9 cellular contexts compared by ENCODE assay signal in the genomic region with DNA sequence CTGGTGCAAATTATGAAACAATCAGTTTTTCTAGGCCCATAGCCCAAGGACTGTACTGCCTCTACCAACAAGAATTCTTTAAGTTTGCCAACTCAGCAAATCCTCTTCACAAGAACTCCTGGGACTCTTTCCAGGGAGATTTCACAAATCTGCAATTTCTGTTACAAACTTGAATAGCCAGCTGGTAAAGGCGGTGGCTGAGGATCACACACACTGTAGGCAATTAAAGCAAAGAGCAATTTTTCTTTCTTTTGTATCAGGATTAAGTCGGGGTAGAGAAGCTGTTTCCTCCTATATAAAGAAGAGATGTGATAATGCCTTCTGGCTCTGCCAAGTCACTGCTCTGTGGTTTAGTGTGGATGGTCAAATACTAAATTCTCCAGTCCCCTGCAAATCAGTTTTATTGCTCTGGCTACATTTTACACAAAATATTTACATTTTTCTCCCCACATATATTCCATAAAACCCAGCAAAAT. TPM values are rescaled to one million over a fixed set of nuclear protein-coding genes. Genes with fewer than 3 reads are reported as not detected.
DNase-seq lines count a peak whose midpoint lies in the region; ATAC-seq, FAIRE-seq and TF ChIP-seq lines count a peak whose summit lies in the region.
"Had no signal": no experiment of that assay in that cellular context is flagged by ENCODE, and none has a peak within 500 bp of the region (broad histone marks: within the 10 kb centered on the region; RNA-seq: fewer than 3 reads in every experiment).

No MANE protein-coding gene starts in this region.

- no peaks in the 10 kb centered on the region for H3K27me3 Mint-ChIP-seq in stimulated activated naive CD8-positive, alpha-beta T cell treated with anti-CD3 and anti-CD28 coated beads, Interleukin-15, Interleukin-2, amounts not matched to agents 100 ng/mL and 50 ng/mL, for 24 hours
- no peaks in the 10 kb centered on the region for H3K27me3 Mint-ChIP-seq in activated CD4-positive, alpha-beta memory T cell treated with anti-CD3 and anti-CD28 coated beads for 36 hours
- H3K27me3 Mint-ChIP-seq in glutamatergic neuron (ENCODE audit: unreplicated experiment): peaks cover 2% of the 10 kb centered on the region

- TF ChIP-seq POLR2A in gastrocnemius medialis (IDR thresholded peaks at IDR 0.05): no peak

- TF ChIP-seq CTCF in glutamatergic neuron (IDR thresholded peaks at IDR 0.05; ENCODE audit: partially characterized antibody, unreplicated experiment): no peak
- no peak for TF ChIP-seq CTCF in gastrocnemius medialis (IDR thresholded peaks at IDR 0.05 in 4 of 5, conservative IDR thresholded peaks at IDR 0.05 in 1 of 5)

- DNase-seq in stimulated activated naive CD8-positive, alpha-beta T cell treated with anti-CD3 and anti-CD28 coated beads, Interleukin-15, Interleukin-2, amounts not matched to agents 100 U/mL and 50 U/mL, for 24 hours: no peak
- DNase-seq in activated CD4-positive, alpha-beta memory T cell treated with anti-CD3 and anti-CD28 coated beads for 36 hours: no peak
- DNase-seq in glutamatergic neuron: no peak
- peak in 1 of 2 donors; percentile 24 for DNase-seq in gastrocnemius medialis
- DNase-seq in urothelium cell line (ENCODE audit: low spot score): no peak
- no peak for DNase-seq in NK-92 (lab: John Stamatoyannopoulos, UW; ENCODE audit: unreplicated experiment)

- H3K36me3 Mint-ChIP-seq in stimulated activated naive CD8-positive, alpha-beta T cell treated with anti-CD3 and anti-CD28 coated beads, Interleukin-15, Interleukin-2, amounts not matched to agents 100 ng/mL and 50 ng/mL, for 24 hours (ENCODE audit: low read depth): peaks cover 33% of the 10 kb centered on the region
- peaks cover 30% of the 10 kb centered on the region for H3K36me3 Mint-ChIP-seq in activated CD4-positive, alpha-beta memory T cell treated with anti-CD3 and anti-CD28 coated beads for 36 hours
- no peaks in the 10 kb centered on the region for H3K36me3 Mint-ChIP-seq in glutamatergic neuron (ENCODE audit: unreplicated experiment)

- in situ Hi-C loops in gastrocnemius medialis (cut with MboI; ENCODE audit: low sequenced_read_pairs in 4 of 4): loop anchor here in 1 of 4 donors (10.0 kb wide), 1 partner anchor 62 kb away; the partner anchor contains the start of gene MGST3

- no peaks in the 10 kb centered on the region for H3K9me3 ChIP-seq in gastrocnemius medialis

- intact Hi-C loops in activated CD4-positive, alpha-beta memory T cell treated with anti-CD3 and anti-CD28 coated beads for 36 hours (cut with micrococcal nuclease): loop anchor here (5.0 kb wide), 2 partner anchors 176 to 304 kb away; no protein-coding TSS in a partner anchor
- intact Hi-C loops in gastrocnemius medialis (cut with DNase I; ENCODE audit: low total_unique reads): loop anchor here (1.0 to 5.0 kb wide), 3 partner anchors 72 to 216 kb away; partner anchors contain the start of genes TMCO1 and UCK2

- H3K9me3 Mint-ChIP-seq in stimulated activated naive CD8-positive, alpha-beta T cell treated with anti-CD3 and anti-CD28 coated beads, Interleukin-15, Interleukin-2, amounts not matched to agents 100 ng/mL and 50 ng/mL, for 24 hours: no peaks in the 10 kb centered on the region
- H3K9me3 Mint-ChIP-seq in activated CD4-positive, alpha-beta memory T cell treated with anti-CD3 and anti-CD28 coated beads for 36 hours: no peaks in the 10 kb centered on the region
- no peaks in the 10 kb centered on the region for H3K9me3 Mint-ChIP-seq in glutamatergic neuron (ENCODE audit: unreplicated experiment)

- FAIRE-seq in urothelium cell line (lab: Jason Lieb, UNC): no peak

- peak overlapping the region in 1 of 4 donors; percentile 96 for H3K4me3 ChIP-seq in gastrocnemius medialis

- POLR2A ChIA-PET in activated CD4-positive, alpha-beta memory T cell treated with anti-CD3 and anti-CD28 coated beads for 36 hours (lab: Charles Lee): interaction anchor here (3.5 kb wide), 1 partner anchor 98 kb away, joined by 17 read pairs; no protein-coding TSS in a partner anchor

- H3K27ac Mint-ChIP-seq in stimulated activated naive CD8-positive, alpha-beta T cell treated with anti-CD3 and anti-CD28 coated beads, Interleukin-15, Interleukin-2, amounts not matched to agents 100 ng/mL and 50 ng/mL, for 24 hours: no peak overlapping the region
- no peak overlapping the region for H3K27ac Mint-ChIP-seq in activated CD4-positive, alpha-beta memory T cell treated with anti-CD3 and anti-CD28 coated beads for 36 hours
- H3K27ac Mint-ChIP-seq in glutamatergic neuron (ENCODE audit: unreplicated experiment): no peak overlapping the region

- peaks cover 18 to 27% of the 10 kb centered on the region in 2 donors for H3K4me1 ChIP-seq in gastrocnemius medialis

- peak overlapping the region; percentile 98 for H3K4me3 Mint-ChIP-seq in stimulated activated naive CD8-positive, alpha-beta T cell treated with anti-CD3 and anti-CD28 coated beads, Interleukin-15, Interleukin-2, amounts not matched to agents 100 ng/mL and 50 ng/mL, for 24 hours
- H3K4me3 Mint-ChIP-seq in activated CD4-positive, alpha-beta memory T cell treated with anti-CD3 and anti-CD28 coated beads for 36 hours: peak overlapping the region; percentile 54
- peak overlapping the region; percentile 64 for H3K4me3 Mint-ChIP-seq in glutamatergic neuron (ENCODE audit: unreplicated experiment)

- H3K4me1 Mint-ChIP-seq in stimulated activated naive CD8-positive, alpha-beta T cell treated with anti-CD3 and anti-CD28 coated beads, Interleukin-15, Interleukin-2, amounts not matched to agents 100 ng/mL and 50 ng/mL, for 24 hours (ENCODE audit: low read depth): peaks cover 35% of the 10 kb centered on the region
- H3K4me1 Mint-ChIP-seq in activated CD4-positive, alpha-beta memory T cell treated with anti-CD3 and anti-CD28 coated beads for 36 hours (ENCODE audit: low read depth): peaks cover 33% of the 10 kb centered on the region
- peaks cover 9% of the 10 kb centered on the region for H3K4me1 Mint-ChIP-seq in glutamatergic neuron (ENCODE audit: low read depth, unreplicated experiment)

- CTCF ChIA-PET in activated CD4-positive, alpha-beta memory T cell treated with anti-CD3 and anti-CD28 coated beads for 36 hours (lab: Charles Lee): interaction anchor here (0.9 to 2.3 kb wide), 5 partner anchors 10 to 219 kb away, joined by 3 to 15 read pairs (median 5); no protein-coding TSS in a partner anchor

- peak overlapping the region; percentile 0 to 98 (median 42) for H3K27ac ChIP-seq in gastrocnemius medialis
- H3K27ac ChIP-seq: foreskin keratinocyte had no signal

- H3K27me3 ChIP-seq in gastrocnemius medialis: no peaks in the 10 kb centered on the region
- H3K27me3 ChIP-seq: foreskin keratinocyte had no signal

- no peaks in the 10 kb centered on the region for H3K36me3 ChIP-seq in gastrocnemius medialis

- ATAC-seq in stimulated activated naive CD8-positive, alpha-beta T cell treated with anti-CD3 and anti-CD28 coated beads, Interleukin-15, Interleukin-2, amounts not matched to agents 100 U/mL and 50 U/mL, for 24 hours: no peak
- ATAC-seq in gastrocnemius medialis (peak; percentile 48 to 53), HG03457 (IDR thresholded peaks at IDR 0.05; ENCODE audit: unreplicated experiment) (no peak)
- ATAC-seq: foreskin keratinocyte had no signal

RNA-seq across cellular contexts. Expression of gene ALDH9A1, which starts 1.7 kb away (rescaled TPM):
- 10 to 100 TPM; 34.1 to 43.2 TPM for total RNA-seq in activated CD4-positive, alpha-beta memory T cell treated with anti-CD3 and anti-CD28 coated beads for 36 hours
- 19.8 TPM for total RNA-seq in glutamatergic neuron (ENCODE audit: unreplicated experiment)
- total RNA-seq in gastrocnemius medialis: 10 to 100 TPM; 46.4 to 91.5 (median 63.3) TPM

Comparison
In these comparisons a context has a peak if more than half of its experiments do, and no peak if none do; other contexts are left out.
1. ATAC-seq: peak in gastrocnemius medialis (2 of 2); none in stimulated activated naive CD8-positive, alpha-beta T cell treated with anti-CD3 and anti-CD28 coated beads, Interleukin-15, Interleukin-2, amounts not matched to agents 100 U/mL and 50 U/mL, for 24 hours (single experiment) and HG03457 (single experiment).
2. Peak in every context shown above with its lines, with median percentiles within 50 percentile points of each other: H3K4me3 Mint-ChIP-seq.